In the genomic region with DNA sequence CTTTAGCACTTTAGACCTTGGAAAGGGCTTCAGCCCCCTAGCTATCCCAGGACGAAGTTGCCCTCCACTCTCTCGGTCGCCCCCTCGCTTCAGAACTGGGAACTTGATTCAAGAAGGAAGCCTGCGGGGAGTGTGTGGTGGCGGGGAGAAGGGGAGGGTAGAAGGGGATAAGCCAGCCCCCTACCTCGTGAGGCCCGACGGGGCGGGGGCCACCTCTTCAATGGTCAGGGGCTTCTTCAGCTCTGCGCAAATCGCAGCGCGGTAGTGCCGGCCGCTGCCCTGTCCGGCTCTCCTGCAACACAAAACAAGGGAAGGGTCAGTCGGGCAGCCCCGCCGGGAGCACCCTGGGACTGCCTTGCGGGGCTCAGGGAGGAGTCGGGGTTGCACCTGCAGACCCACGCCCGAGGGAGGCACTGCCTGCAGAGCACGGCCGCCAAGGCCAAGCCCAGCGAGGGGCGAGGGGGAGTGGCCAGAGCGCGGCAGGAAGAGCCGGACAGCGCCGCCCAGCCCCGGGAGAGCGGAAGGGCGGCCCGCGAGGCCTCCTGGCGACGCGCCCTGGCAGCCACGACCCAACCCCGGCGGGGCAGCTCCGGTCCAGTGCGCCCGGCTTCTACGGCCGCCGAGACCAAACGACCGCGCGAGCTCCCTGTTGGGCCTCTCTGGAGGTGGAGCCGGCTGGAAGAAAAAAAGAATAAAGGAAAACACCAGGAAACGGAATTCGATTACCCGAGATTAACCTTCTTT, we compare ENCODE assay signal across 9 cellular contexts. TPM values are rescaled to one million over a fixed set of nuclear protein-coding genes. Genes with fewer than 3 reads are reported as not detected.
DNase-seq lines count a peak whose midpoint lies in the region; ATAC-seq and TF ChIP-seq lines count a peak whose summit lies in the region.
"Had no signal": no experiment of that assay in that cellular context is flagged by ENCODE, and none has a peak within 500 bp of the region (broad histone marks: within the 10 kb centered on the region; RNA-seq: fewer than 3 reads in every experiment).

No MANE protein-coding gene starts in this region.

- peak overlapping the region; percentile 85 for H3K9ac ChIP-seq in PC-3 (ENCODE audit: low read length)

- TF ChIP-seq POLR2A in esophagus squamous epithelium (IDR thresholded peaks at IDR 0.05) (peak in 1 of 4 donors; percentile 24), tibial nerve (IDR thresholded peaks at IDR 0.05) (no peak)

- H3K9me3 ChIP-seq in PC-3 (ENCODE audit: low read length), result no peaks in the 10 kb centered on the region
- no peaks in the 10 kb centered on the region for H3K9me3 ChIP-seq in esophagus squamous epithelium
- H3K9me3 ChIP-seq in mesodermal cell (ENCODE audit: control insufficient read depth, low read length), result no peaks in the 10 kb centered on the region
- no peaks in the 10 kb centered on the region for H3K9me3 ChIP-seq in tibial nerve
- no peaks in the 10 kb centered on the region for H3K9me3 ChIP-seq in effector memory CD4-positive, alpha-beta T cell (ENCODE audit: control insufficient read depth, low read length)

- no peaks in the 10 kb centered on the region for H4K20me1 ChIP-seq in PC-3 (ENCODE audit: low read length)

- peak; percentile 78 for ATAC-seq in GM19438 (IDR thresholded peaks at IDR 0.05; ENCODE audit: low read depth, unreplicated experiment)
- ATAC-seq in PC-3, result peak; percentile 96

- peak; percentile 72 for DNase-seq in PC-3
- DNase-seq in esophagus squamous epithelium (lab: John Stamatoyannopoulos, UW), result no peak
- DNase-seq in tibial nerve (ENCODE audit: low spot score in 2 of 2), result peak; percentile 44 to 62
- no peak for DNase-seq in effector memory CD4-positive, alpha-beta T cell
- DNase-seq in NK-92 treated with Interleukin-12 subunit alpha and Interleukin-12 subunit beta, amount 100 ng/mL, for 24 hours (lab: John Stamatoyannopoulos, UW), result no peak
- no peak for DNase-seq in activated CD8-positive, alpha-beta memory T cell treated with anti-CD3 and anti-CD28 coated beads, Interleukin-2, amount 50 U/mL, for 48 hours

- H2AFZ ChIP-seq in PC-3 (ENCODE audit: low read length), result peak overlapping the region; percentile 95

- peak overlapping the region; percentile 87 for H3K4me2 ChIP-seq in PC-3 (ENCODE audit: low read length)

- peak in 1 of 2 donors; percentile 40 for TF ChIP-seq EP300 in tibial nerve (IDR thresholded peaks at IDR 0.05)

- H3K27ac ChIP-seq in PC-3 (ENCODE audit: low read length), result peak overlapping the region; percentile 26; the same call in 1 of the 2 replicates
- H3K27ac ChIP-seq in esophagus squamous epithelium, result peak overlapping the region; percentile 75 to 81 (median 77)
- no peak overlapping the region for H3K27ac ChIP-seq in mesodermal cell (ENCODE audit: low read depth, low read length, severe bottlenecking)
- peak overlapping the region in 3 of 4 donors; percentile 78 to 86 (median 85) for H3K27ac ChIP-seq in tibial nerve
- no peak overlapping the region for H3K27ac ChIP-seq in effector memory CD4-positive, alpha-beta T cell (ENCODE audit: insufficient read depth, low read length, poor library complexity, severe bottlenecking)
- H3K27ac ChIP-seq: SK-N-MC had no signal

- H3K36me3 ChIP-seq in PC-3 (ENCODE audit: low read depth, low read length) (no peaks in the 10 kb centered on the region), esophagus squamous epithelium (no peaks in the 10 kb centered on the region), mesodermal cell (ENCODE audit: control insufficient read depth, insufficient read depth, low read length) (no peaks in the 10 kb centered on the region), tibial nerve (no peaks in the 10 kb centered on the region)
- H3K36me3 ChIP-seq in effector memory CD4-positive, alpha-beta T cell (ENCODE audit: control insufficient read depth, insufficient read depth, low read length), result no peaks in the 10 kb centered on the region

- H3F3A ChIP-seq in PC-3 (ENCODE audit: low read length, unreplicated experiment), result no peaks in the 10 kb centered on the region

- H3K27me3 ChIP-seq in PC-3 (ENCODE audit: low read length) (no peaks in the 10 kb centered on the region), esophagus squamous epithelium (no peaks in the 10 kb centered on the region), tibial nerve (no peaks in the 10 kb centered on the region)
- H3K27me3 ChIP-seq in effector memory CD4-positive, alpha-beta T cell (replicated peaks; ENCODE audit: control insufficient read depth, insufficient read depth, low read length, poor library complexity, severe bottlenecking), result no peaks in the 10 kb centered on the region

- 7 to 10% methylated on average over 6 to 25 of the region's 58 CpGs for WGBS in esophagus squamous epithelium, 2 donors
- WGBS in mesodermal cell (ENCODE audit: insufficient coverage in 2 of 2), 2 experiments, result 65 to 67% methylated on average over 42 to 49 of the region's 58 CpGs
- WGBS in tibial nerve, 2 donors, result 4 to 5% methylated on average over 34 to 58 of the region's 58 CpGs

- H3K4me1 ChIP-seq in PC-3 (ENCODE audit: insufficient read depth, low read length), result peaks cover 12% of the 10 kb centered on the region
- H3K4me1 ChIP-seq in esophagus squamous epithelium, result peaks cover 4 to 24% (median 4%) of the 10 kb centered on the region in 3 donors
- H3K4me1 ChIP-seq in mesodermal cell (ENCODE audit: control insufficient read depth, insufficient read depth, low read length, poor library complexity, severe bottlenecking), result no peaks in the 10 kb centered on the region
- H3K4me1 ChIP-seq in tibial nerve, result peaks cover 0 to 18% (median 0%) of the 10 kb centered on the region in 4 donors
- H3K4me1 ChIP-seq in effector memory CD4-positive, alpha-beta T cell (ENCODE audit: control insufficient read depth, insufficient read depth, low read length, poor library complexity, severe bottlenecking), result no peaks in the 10 kb centered on the region

- TF ChIP-seq CTCF in PC-3 (conservative IDR thresholded peaks at IDR 0.05; ENCODE audit: low read depth, low read length) (peak; percentile 37; the same call in 1 of the 2 replicates), esophagus squamous epithelium (IDR thresholded peaks at IDR 0.05) (peak in 5 of 6 experiments; percentile 14 to 55 (median 46)), tibial nerve (IDR thresholded peaks at IDR 0.05) (peak in 4 of 5 experiments; percentile 12 to 63 (median 58))

- H3K4me3 ChIP-seq in PC-3 (ENCODE audit: low read length), result peak overlapping the region; percentile 69
- H3K4me3 ChIP-seq in esophagus squamous epithelium, result peak overlapping the region; percentile 68 to 82 (median 72)
- H3K4me3 ChIP-seq in mesodermal cell (ENCODE audit: extremely low read depth, insufficient read depth, low read length, poor library complexity, severe bottlenecking), result peak overlapping the region; percentile 8
- H3K4me3 ChIP-seq in tibial nerve, result peak overlapping the region; percentile 37 to 84 (median 58)
- H3K4me3 ChIP-seq in effector memory CD4-positive, alpha-beta T cell (ENCODE audit: insufficient read depth, low read depth, low read length, poor library complexity, severe bottlenecking), result no peak overlapping the region
- H3K4me3 ChIP-seq: SK-N-MC had no signal

- POLR2A ChIA-PET in PC-3 (lab: Charles Lee; ENCODE audit: unreplicated experiment), result interaction anchor here (0.7 kb wide), 1 partner anchor 482 kb away, joined by 6 read pairs; no protein-coding TSS in a partner anchor

- intact Hi-C loops in PC-3 (cut with micrococcal nuclease), result loop anchor here (5.0 kb wide), 1 partner anchor 80 kb away; no protein-coding TSS in a partner anchor
- intact Hi-C loops in esophagus squamous epithelium (cut with DNase I), result loop anchor here (10.0 kb wide), 1 partner anchor 247 kb away; no protein-coding TSS in a partner anchor

- CTCF ChIA-PET in PC-3 (lab: Charles Lee), result interaction anchor here (0.5 to 0.7 kb wide), 3 partner anchors 16 to 767 kb away, joined by 3 read pairs; no protein-coding TSS in a partner anchor

- H3K9me2 ChIP-seq in PC-3 (replicated peaks; ENCODE audit: low read length), result no peaks in the 10 kb centered on the region

- no TSS peak for BruUV-seq in PC-3 (replicated peaks; lab: Mats Ljungman, UMichigan)

- no peaks in the 10 kb centered on the region for H3K79me2 ChIP-seq in PC-3 (ENCODE audit: low read length)

RNA-seq across cellular contexts. Expression of gene RASAL2, which starts 56.2 kb away (rescaled TPM):
- 7.9 and 11.3 TPM in 2 replicates for total RNA-seq in PC-3 (2014; rRNA removed)
- total RNA-seq in esophagus squamous epithelium, result 10 to 100 TPM; 20.4 to 29.8 (median 25.5) TPM
- 12.3 TPM for polyA plus RNA-seq in mesodermal cell (2013, experiment 1 of 2)
- 10.3 TPM for polyA plus RNA-seq in mesodermal cell (2013, experiment 2 of 2)
- total RNA-seq in tibial nerve, result 10 to 100 TPM; 40.5 to 44.8 (median 43.0) TPM

Comparison
In these comparisons a context has a peak if more than half of its experiments do, and no peak if none do; other contexts are left out.
1. DNase-seq: peak in PC-3 (single experiment) and tibial nerve (2 of 2); none in esophagus squamous epithelium (single experiment), effector memory CD4-positive, alpha-beta T cell (0 of 3), NK-92 treated with Interleukin-12 subunit alpha and Interleukin-12 subunit beta, amount 100 ng/mL, for 24 hours (single experiment) and activated CD8-positive, alpha-beta memory T cell treated with anti-CD3 and anti-CD28 coated beads, Interleukin-2, amount 50 U/mL, for 48 hours (single experiment).
2. H3K27ac ChIP-seq: peak in PC-3 (single experiment), esophagus squamous epithelium (4 of 4) and tibial nerve (3 of 4); none in mesodermal cell (single experiment) and effector memory CD4-positive, alpha-beta T cell (single experiment).
3. Peak in every context shown above with its lines, with median percentiles within 50 percentile points of each other: CTCF ChIP-seq.